Comparison of ENCODE assay signal across 8 cellular contexts in the genomic region with DNA sequence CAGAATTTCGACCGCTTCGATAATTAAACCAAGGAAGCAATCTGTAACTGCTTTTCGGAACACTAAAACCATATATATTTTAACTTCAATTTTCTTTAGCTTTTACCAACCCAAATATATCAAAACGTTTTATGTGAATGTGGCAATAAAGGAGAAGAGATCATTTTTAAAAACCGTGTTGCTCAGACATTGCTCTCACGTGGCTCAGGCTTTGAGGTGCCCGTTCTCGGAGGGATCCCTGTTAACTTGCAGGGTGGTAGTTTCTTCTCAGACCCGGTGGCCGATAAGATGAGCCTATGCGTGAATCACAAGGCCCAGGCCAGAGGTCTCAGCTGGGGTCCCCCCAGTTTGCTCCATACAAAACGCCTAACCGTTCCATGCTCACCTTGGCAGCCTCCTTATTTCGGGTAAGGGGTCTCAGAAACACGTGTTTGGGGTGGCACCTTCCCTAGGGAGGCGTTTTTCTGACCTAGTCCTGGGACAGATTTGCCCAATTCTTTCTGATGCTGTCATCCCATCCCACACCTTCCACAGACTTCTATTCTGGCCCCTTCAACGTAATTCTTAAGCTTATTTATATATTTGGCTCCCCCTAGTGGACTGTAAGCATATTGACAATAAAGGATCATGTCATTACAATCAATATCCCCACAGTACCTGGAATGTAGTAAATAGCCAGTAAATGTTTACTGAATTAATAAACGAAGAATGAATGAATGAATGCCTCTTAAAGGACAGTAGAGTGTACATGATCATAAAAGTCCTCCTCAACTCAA. TPM values are rescaled to one million over a fixed set of nuclear protein-coding genes. Genes with fewer than 3 reads are reported as not detected.
DNase-seq lines count a peak whose midpoint lies in the region; ATAC-seq and TF ChIP-seq lines count a peak whose summit lies in the region.

No MANE protein-coding gene starts in this region.

- H3K36me3 ChIP-seq in RWPE2 (ENCODE audit: low read depth) = no peaks in the 10 kb centered on the region

- no peaks in the 10 kb centered on the region for H3K4me1 ChIP-seq in RWPE2 (ENCODE audit: insufficient read depth, poor library complexity, severe bottlenecking)

- TF ChIP-seq CTCF in GM12865 (IDR thresholded peaks at IDR 0.05; ENCODE audit: insufficient read depth, low read depth, low read length, missing control alignments) (peak; percentile 53), RWPE2 (IDR thresholded peaks at IDR 0.05; ENCODE audit: poor library complexity, severe bottlenecking) (peak; percentile 81)

- no peaks in the 10 kb centered on the region for H3K9me3 ChIP-seq in RWPE2 (ENCODE audit: severe bottlenecking)

- intact Hi-C loops in left ventricle myocardium superior (cut with micrococcal nuclease) = no loop called here

- H3K27me3 ChIP-seq in RWPE2 (ENCODE audit: insufficient read depth, poor library complexity, severe bottlenecking) = no peaks in the 10 kb centered on the region

- H3K27ac ChIP-seq in RWPE2 (ENCODE audit: poor library complexity, severe bottlenecking) = no peak overlapping the region

- peak overlapping the region; percentile 58 for H3K4me3 ChIP-seq in GM12865 (ENCODE audit: low read depth, low read length)
- no peak overlapping the region for H3K4me3 ChIP-seq in RWPE2 (ENCODE audit: severe bottlenecking)

- peak; percentile 83 for ATAC-seq in RWPE2 (ENCODE audit: low read depth)
- peak; percentile 88 for ATAC-seq in left ventricle myocardium superior
- no peak for ATAC-seq in HG03571 (IDR thresholded peaks at IDR 0.05; ENCODE audit: unreplicated experiment)

- DNase-seq in A172 (ENCODE audit: low spot score) (peak; percentile 57), GM12865 (ENCODE audit: low read depth) (peak; percentile 64), LoVo (ENCODE audit: low spot score) (peak; percentile 78), RWPE2 (ENCODE audit: low spot score) (no peak), astrocyte of the hippocampus (ENCODE audit: low read depth, low spot score) (peak; percentile 68), left ventricle myocardium superior (no peak), retina (peak; percentile 68)

RNA-seq across cellular contexts. Expression of a gene that starts 48.2 kb away (rescaled TPM):
- total RNA-seq in A172 (2014; rRNA removed; shearing (Covaris generic)) = 0.05 and 1.2 TPM in 2 replicates
- total RNA-seq in left ventricle myocardium superior = 29.5 TPM

Comparison
In these comparisons a context has a peak if more than half of its experiments do, and no peak if none do; other contexts are left out.
1. DNase-seq: peak in A172 (single experiment), GM12865 (single experiment), LoVo (single experiment), astrocyte of the hippocampus (single experiment) and retina (single experiment); none in RWPE2 (single experiment) and left ventricle myocardium superior (single experiment).
2. RNA of a gene that starts 48.2 kb away (total RNA-seq): 29.5 TPM in left ventricle myocardium superior (single experiment); 0.05 to 1.2 TPM in A172; every median in the first group is over 10 times any median in the second.